16 cellular contexts compared by ENCODE assay signal in the genomic region with DNA sequence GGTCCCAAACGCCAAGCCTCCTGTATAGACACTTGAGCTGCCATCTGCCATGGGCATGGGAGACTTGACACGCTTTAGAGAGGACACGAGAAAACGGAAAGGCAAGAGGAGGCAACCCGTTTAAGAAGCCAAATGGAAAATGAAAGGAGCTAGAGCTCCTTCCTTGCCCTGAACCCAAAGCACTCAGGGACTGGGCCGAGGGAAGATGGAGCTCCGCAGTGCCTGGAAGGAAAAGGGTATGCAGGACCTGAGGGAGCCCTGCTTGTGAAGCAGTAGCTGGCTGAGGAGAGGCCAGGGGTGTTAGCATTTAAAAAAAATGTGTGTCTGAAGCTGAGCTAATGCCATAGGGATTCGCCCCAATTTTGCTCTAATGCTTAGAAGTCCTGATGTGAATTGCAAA. TPM values are rescaled to one million over a fixed set of nuclear protein-coding genes. Genes with fewer than 3 reads are reported as not detected.
DNase-seq lines count a peak whose midpoint lies in the region; ATAC-seq, FAIRE-seq and TF ChIP-seq lines count a peak whose summit lies in the region.
"Had no signal": no experiment of that assay in that cellular context is flagged by ENCODE, and none has a peak within 500 bp of the region (broad histone marks: within the 10 kb centered on the region; RNA-seq: fewer than 3 reads in every experiment).

No MANE protein-coding gene starts in this region.

- H3K56ac ChIP-seq in H1 (replicated peaks; ENCODE audit: insufficient read length, low read depth, low read length): no peak overlapping the region

- H3K27ac Mint-ChIP-seq in neural crest cell (ENCODE audit: unreplicated experiment): no peak overlapping the region
- H3K27ac Mint-ChIP-seq: activated naive CD8-positive, alpha-beta T cell had no signal

- no peak for TF ChIP-seq POLR2A in H1 (IDR thresholded peaks at IDR 0.05; ENCODE audit: control extremely low read depth in 1 of 2, low read depth in 2 of 2, low read length in 2 of 2)

- peak overlapping the region; percentile 34 for H3K4me3 Mint-ChIP-seq in neural crest cell
- H3K4me3 Mint-ChIP-seq: activated naive CD8-positive, alpha-beta T cell had no signal

- H3K23me2 ChIP-seq in H1 (ENCODE audit: low read depth, low read length): peaks cover 2% of the 10 kb centered on the region; the same call in 1 of the 2 replicates

- H3K36me3 Mint-ChIP-seq in neural crest cell (ENCODE audit: low read depth): no peaks in the 10 kb centered on the region

- ATAC-seq in HG02870 (IDR thresholded peaks at IDR 0.05; ENCODE audit: unreplicated experiment) (peak; percentile 14), HG03520 (IDR thresholded peaks at IDR 0.05; ENCODE audit: unreplicated experiment) (no peak)
- ATAC-seq: gastroesophageal sphincter had no signal

- no peak for TF ChIP-seq RAD21 in H1 (IDR thresholded peaks at IDR 0.05 in 1 of 2, conservative IDR thresholded peaks at IDR 0.05 in 1 of 2; ENCODE audit: low read depth in 2 of 2, low read length in 2 of 2)

- peak; percentile 2 for DNase-seq in ELR (ENCODE audit: low read depth)
- peak in 1 of 2 experiments; percentile 39 for DNase-seq in H1 (ENCODE audit: low read depth in 1 of 2, low spot score in 2 of 2)
- DNase-seq in neural crest cell (ENCODE audit: low read depth, low spot score): no peak
- DNase-seq in NCI-H1092 treated with DMSO at 0.1 percent for 48 hours (lab: John Stamatoyannopoulos, UW): no peak
- no peak for DNase-seq in NCI-H2171 treated with DMSO at 0.1 percent for 48 hours (lab: John Stamatoyannopoulos, UW)
- DNase-seq in posterior vena cava (ENCODE audit: low spot score): no peak
- DNase-seq: cortex of kidney, SHP77 treated with DMSO at 0.1 percent for 48 hours, sigmoid colon, substantia nigra, WERI-Rb-1 had no signal

- H3K9me3 ChIP-seq in H1 (ENCODE audit: insufficient read depth in 2 of 2, low read depth in 1 of 2, low read length in 1 of 2): no peaks in the 10 kb centered on the region
- H3K9me3 ChIP-seq: gastroesophageal sphincter, sigmoid colon had no signal

- H3K18ac ChIP-seq in H1 (ENCODE audit: extremely low read depth, low read length): no peak overlapping the region

- peak overlapping the region in 1 of 4 experiments; percentile 62; a peak in 1 of 8 replicates for H3K4me3 ChIP-seq in H1 (ENCODE audit: extremely low read depth in 1 of 4, insufficient read depth in 2 of 4, low read depth in 3 of 4, low read length in 4 of 4)
- H3K4me3 ChIP-seq: lung had no signal

- 39% methylated on average over 7 of the region's 8 CpGs; no CpG with 5 or more reads in 1 of the 2 experiments for WGBS in H1 (ENCODE audit: extremely low coverage in 1 of 2, insufficient coverage in 1 of 2, insufficient read length in 1 of 2, insufficient replicate concordance in 2 of 2, low coverage in 1 of 2, low lambda C conversion rate in 2 of 2, missing lambda C conversion rate in 1 of 2), 2 experiments

- H2BK5ac ChIP-seq in H1 (ENCODE audit: low read depth, low read length): no peak overlapping the region

- CTCF ChIA-PET in H1 (lab: Charles Lee; ENCODE audit: partially characterized antibody): interaction anchor here (0.8 to 1.2 kb wide), 2 partner anchors 11 to 18 kb away, joined by 3 to 5 read pairs; no protein-coding TSS in a partner anchor

- no peaks in the 10 kb centered on the region for H3K9me3 Mint-ChIP-seq in neural crest cell

- no peak for FAIRE-seq in H1 (lab: Jason Lieb, UNC)

- H2BK20ac ChIP-seq in H1 (ENCODE audit: low read length): no peak overlapping the region

- intact Hi-C loops in posterior vena cava (cut with DNase I): no loop called here

- H2BK15ac ChIP-seq in H1 (ENCODE audit: low read length): no peak overlapping the region

- no peak overlapping the region; a peak in 1 of 7 replicates for H3K9ac ChIP-seq in H1 (replicated peaks in 1 of 4; ENCODE audit: extremely low read depth in 1 of 4, low read depth in 3 of 4, low read length in 3 of 4)

- 0 out of 2 replicates have a peak overlapping the region, but pooled peaks have one; percentile 70 for H2AFZ ChIP-seq in H1 (ENCODE audit: low read length)

- H3K79me1 ChIP-seq in H1 (ENCODE audit: low read depth, low read length): no peaks in the 10 kb centered on the region

- no peak overlapping the region for H2BK120ac ChIP-seq in H1 (replicated peaks; ENCODE audit: low read depth, low read length)

- H3K23ac ChIP-seq in H1 (ENCODE audit: insufficient read length): no peak overlapping the region

- H3K27me3 Mint-ChIP-seq in neural crest cell (ENCODE audit: low read depth): peaks cover 41% of the 10 kb centered on the region

- H3K14ac ChIP-seq in H1 (ENCODE audit: insufficient read length): no peak overlapping the region

- H3K4me2 ChIP-seq in H1 (ENCODE audit: insufficient read depth in 1 of 2, low read depth in 2 of 2, low read length in 2 of 2): peak overlapping the region; percentile 84 to 85; a peak in 3 of 4 replicates

- H2AK5ac ChIP-seq in H1 (ENCODE audit: low read depth, low read length): no peak overlapping the region

- H3K4ac ChIP-seq in H1 (replicated peaks; ENCODE audit: insufficient read length, low read depth, low read length): no peak overlapping the region

- peaks cover 0 to 25% (median 21%) of the 10 kb centered on the region in 4 experiments; a peak in 6 of 7 replicates for H3K27me3 ChIP-seq in H1 (replicated peaks in 1 of 4; ENCODE audit: control insufficient read depth in 3 of 4, extremely low read depth in 1 of 4, insufficient read depth in 3 of 4, low read length in 3 of 4)

- no peaks in the 10 kb centered on the region for H3K36me3 ChIP-seq in H1 (ENCODE audit: control insufficient read depth in 2 of 4, insufficient read depth in 4 of 4, low read length in 3 of 4)
- H3K36me3 ChIP-seq: gastroesophageal sphincter, sigmoid colon, WERI-Rb-1 had no signal

- POLR2A ChIA-PET in H1 (lab: Charles Lee; ENCODE audit: partially characterized antibody): interaction anchor here (1.4 kb wide), 1 partner anchor 30 kb away, joined by 3 read pairs; no protein-coding TSS in a partner anchor

- TF ChIP-seq CTCF in H1 (IDR thresholded peaks at IDR 0.05; ENCODE audit: control extremely low read depth in 1 of 3, insufficient read depth in 1 of 3, low read depth in 1 of 3, low read length in 3 of 3) (no peak), neural crest cell (conservative IDR thresholded peaks at IDR 0.05) (no peak)

- H4K8ac ChIP-seq in H1 (ENCODE audit: extremely low read depth, insufficient read depth, low read length): no peak overlapping the region

- no peaks in the 10 kb centered on the region for H3K79me2 ChIP-seq in H1 (ENCODE audit: control insufficient read depth in 1 of 2, insufficient read depth in 2 of 2, low read length in 2 of 2)

- no peaks in the 10 kb centered on the region for H4K20me1 ChIP-seq in H1 (replicated peaks in 1 of 2; ENCODE audit: control insufficient read depth in 1 of 2, insufficient read depth in 2 of 2, low read length in 2 of 2)

- TF ChIP-seq EP300 in H1 (IDR thresholded peaks at IDR 0.05; ENCODE audit: borderline replicate concordance in 1 of 2, low read depth in 2 of 2, low read length in 2 of 2): no peak

- H3K27ac ChIP-seq in H1 (ENCODE audit: low read depth, low read length): no peak overlapping the region
- H3K27ac ChIP-seq: gastroesophageal sphincter, sigmoid colon, WERI-Rb-1 had no signal

- H4K5ac ChIP-seq in H1 (ENCODE audit: insufficient read length, low read depth, low read length): no peak overlapping the region

- peaks cover 0 to 6% (median 3%) of the 10 kb centered on the region in 4 experiments; a peak in 4 of 7 replicates for H3K4me1 ChIP-seq in H1 (replicated peaks in 1 of 4; ENCODE audit: control insufficient read depth in 3 of 4, insufficient read depth in 4 of 4, low read length in 3 of 4)

- H4K91ac ChIP-seq in H1 (replicated peaks; ENCODE audit: insufficient read length, low read length): no peak overlapping the region

- no peak overlapping the region for H2BK12ac ChIP-seq in H1 (ENCODE audit: low read depth, low read length)

- H3K4me1 Mint-ChIP-seq in neural crest cell: no peaks in the 10 kb centered on the region

TF ChIP-seq in H1, 55 proteins besides CTCF, POLR2A, EP300 and RAD21 (continues in another document):
- no peak for TF ChIP-seq POU5F1 (IDR thresholded peaks at IDR 0.05; ENCODE audit: low read depth, low read length)
- TF ChIP-seq TCF12 (IDR thresholded peaks at IDR 0.05; ENCODE audit: low read depth, low read length): no peak
- TF ChIP-seq KDM5A (IDR thresholded peaks at IDR 0.05; ENCODE audit: low read length): no peak
- TF ChIP-seq POLR2AphosphoS5 (IDR thresholded peaks at IDR 0.05; ENCODE audit: low read depth, low read length): no peak

RNA-seq across cellular contexts. Expression of a gene that starts 15.1 kb away (rescaled TPM):
- 0.71 and 0.96 TPM in 2 replicates for total RNA-seq in H1 (2021; fragmentation: NEBNext Ultra II Directional; extraction: Animal tissue kit (Norgen Biotek cat#: 25700))
- 0.09 and 0.30 TPM in 2 replicates for polyA plus RNA-seq in H1 (2011; rRNA removed)
- polyA plus RNA-seq in H1 (2011; cell fraction: cytosol; rRNA removed): 0.50 TPM
- 0.34 TPM for polyA plus RNA-seq in H1 (2011; cell fraction: nucleus; rRNA removed)
- 0.23 to 0.81 TPM (median 0.38 TPM) in 4 replicates for polyA plus RNA-seq in H1 (2012, experiment 1 of 2)
- polyA plus RNA-seq in H1 (2012, experiment 2 of 2): 0.10 TPM
- polyA plus RNA-seq in H1 (2013, experiment 1 of 2): 0.69 TPM
- 0.77 TPM for polyA plus RNA-seq in H1 (2013, experiment 2 of 2)
- 0.09 and 0.41 TPM in 2 replicates for polyA minus RNA-seq in H1 (2011; rRNA and poly(A)+ RNA removed)
- polyA minus RNA-seq in H1 (2011; cell fraction: cytosol; rRNA and poly(A)+ RNA removed): not detected
- 0.70 TPM for polyA minus RNA-seq in H1 (2011; cell fraction: nucleus; rRNA and poly(A)+ RNA removed)
- 0.23 and 0.34 TPM in 2 replicates for total RNA-seq in neural crest cell
- total RNA-seq in posterior vena cava: under 1 TPM; 0.33 to 0.37 TPM
